ENCODE assay signal across 12 cellular contexts in the genomic region with DNA sequence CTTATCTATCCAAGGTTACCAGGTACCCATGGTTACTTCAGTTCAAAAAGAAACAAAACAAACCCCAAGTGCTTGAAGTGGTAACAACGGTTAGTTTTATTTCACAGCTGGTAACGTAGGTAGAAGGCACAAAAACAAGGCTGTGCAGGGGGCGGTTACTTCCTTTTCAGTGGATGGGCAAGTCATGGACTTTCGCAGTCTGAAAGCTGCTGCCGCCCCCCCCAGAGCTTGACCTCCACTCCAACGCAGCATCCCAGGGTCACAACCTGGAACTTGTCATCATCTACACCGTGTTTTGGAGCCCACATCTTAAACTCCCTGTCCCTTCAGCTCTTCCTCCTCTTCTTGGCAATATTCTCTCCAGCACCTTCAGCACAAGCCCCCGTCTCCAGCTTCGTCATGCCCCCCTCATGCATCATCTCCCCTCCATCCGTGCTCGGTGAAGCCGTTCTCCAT.
DNase-seq lines count a peak whose midpoint lies in the region; ATAC-seq and TF ChIP-seq lines count a peak whose summit lies in the region.
"Had no signal": no experiment of that assay in that cellular context is flagged by ENCODE, and none has a peak within 500 bp of the region (broad histone marks: within the 10 kb centered on the region; RNA-seq: fewer than 3 reads in every experiment).

No MANE protein-coding gene starts in this region.

- H4K20me1 ChIP-seq in Karpas-422 (ENCODE audit: insufficient read depth, low read depth, low read length), result no peaks in the 10 kb centered on the region

- H3K27ac Mint-ChIP-seq in CD8-positive, alpha-beta T cell, result peak overlapping the region; percentile 86
- peak overlapping the region; percentile 28 to 38 for H3K27ac Mint-ChIP-seq in natural killer cell treated with Interleukin-12 subunit alpha and Interleukin-12 subunit beta and Interleukin-15 and Interleukin-18, amount 100 ng/mL, for 72 hours

- peaks cover 61% of the 10 kb centered on the region for H3K4me1 ChIP-seq in CD8-positive, alpha-beta T cell (ENCODE audit: insufficient read depth, low read length)
- no peaks in the 10 kb centered on the region for H3K4me1 ChIP-seq in Karpas-422 (ENCODE audit: low read length)

- no peak overlapping the region for H3K4me2 ChIP-seq in Karpas-422 (ENCODE audit: low read depth, low read length, poor library complexity, severe bottlenecking)

- intact Hi-C loops in CD8-positive, alpha-beta T cell (cut with DNase I, micrococcal nuclease), result loop anchor here (1.0 to 5.0 kb wide), 7 partner anchors 12 to 793 kb away; a partner anchor contains a TSS

- POLR2A ChIA-PET in CD8-positive, alpha-beta T cell (lab: Charles Lee), result interaction anchor here (0.6 to 2.9 kb wide), 12 partner anchors 8 to 694 kb away, joined by 3 to 24 read pairs (median 5); a partner anchor contains a TSS

- peak overlapping the region; percentile 44 for H3K27ac ChIP-seq in CD8-positive, alpha-beta T cell (ENCODE audit: low read depth, low read length)
- H3K27ac ChIP-seq in Karpas-422 (ENCODE audit: low read length), result no peak overlapping the region

- peak; percentile 78 for ATAC-seq in CD8-positive, alpha-beta T cell
- ATAC-seq in natural killer cell treated with Interleukin-12 subunit alpha and Interleukin-12 subunit beta and Interleukin-15 and Interleukin-18, amount 100 ng/mL, for 72 hours, result peak; percentile 44 to 59
- ATAC-seq in GM21717 (IDR thresholded peaks at IDR 0.05; ENCODE audit: unreplicated experiment), result no peak
- ATAC-seq: esophagus mucosa, HepG2, left ventricle myocardium superior had no signal

- H3K9me2 ChIP-seq in Karpas-422 (replicated peaks; ENCODE audit: insufficient read depth, low read length), result no peaks in the 10 kb centered on the region

- peaks cover 75% of the 10 kb centered on the region for H3K4me1 Mint-ChIP-seq in CD8-positive, alpha-beta T cell (ENCODE audit: low read depth)
- peaks cover 37 to 50% of the 10 kb centered on the region in 2 donors for H3K4me1 Mint-ChIP-seq in natural killer cell treated with Interleukin-12 subunit alpha and Interleukin-12 subunit beta and Interleukin-15 and Interleukin-18, amount 100 ng/mL, for 72 hours (ENCODE audit: low read depth in 2 of 2)

- H3K9me3 Mint-ChIP-seq in CD8-positive, alpha-beta T cell, result no peaks in the 10 kb centered on the region
- H3K9me3 Mint-ChIP-seq in natural killer cell treated with Interleukin-12 subunit alpha and Interleukin-12 subunit beta and Interleukin-15 and Interleukin-18, amount 100 ng/mL, for 72 hours, result no peaks in the 10 kb centered on the region

- H3K4me3 ChIP-seq in CD8-positive, alpha-beta T cell (ENCODE audit: low read depth, low read length), result peak overlapping the region; percentile 4
- no peak overlapping the region for H3K4me3 ChIP-seq in Karpas-422 (ENCODE audit: low read length)

- no peaks in the 10 kb centered on the region for H3K27me3 ChIP-seq in CD8-positive, alpha-beta T cell (ENCODE audit: insufficient read depth, low read length)
- H3K27me3 ChIP-seq in Karpas-422 (ENCODE audit: low read length), result no peaks in the 10 kb centered on the region
- H3K27me3 ChIP-seq: spleen had no signal

- no peaks in the 10 kb centered on the region for H3K36me3 ChIP-seq in CD8-positive, alpha-beta T cell (ENCODE audit: insufficient read depth, low read length)
- H3K36me3 ChIP-seq in Karpas-422 (ENCODE audit: insufficient read depth, low read length), result no peaks in the 10 kb centered on the region
- H3K36me3 ChIP-seq: spleen had no signal

- H2AFZ ChIP-seq in Karpas-422 (ENCODE audit: low read length), result no peak overlapping the region

- in situ Hi-C loops in KBM-7 (cut with MboI; ENCODE audit: low pct_unique_long_range_greater_than_20kb, low sequenced_read_pairs), result loop anchor here (25.0 kb wide), 1 partner anchor 352 kb away; no protein-coding TSS in a partner anchor

- peak overlapping the region; percentile 66 for H3K4me3 Mint-ChIP-seq in CD8-positive, alpha-beta T cell
- H3K4me3 Mint-ChIP-seq in natural killer cell treated with Interleukin-12 subunit alpha and Interleukin-12 subunit beta and Interleukin-15 and Interleukin-18, amount 100 ng/mL, for 72 hours, result peak overlapping the region; percentile 57

- no peak overlapping the region for H3K9ac ChIP-seq in Karpas-422 (ENCODE audit: low read length)

- no peaks in the 10 kb centered on the region for H3K36me3 Mint-ChIP-seq in CD8-positive, alpha-beta T cell
- H3K36me3 Mint-ChIP-seq in natural killer cell treated with Interleukin-12 subunit alpha and Interleukin-12 subunit beta and Interleukin-15 and Interleukin-18, amount 100 ng/mL, for 72 hours, result no peaks in the 10 kb centered on the region

- no peaks in the 10 kb centered on the region for H3K79me2 ChIP-seq in Karpas-422 (ENCODE audit: low read length)

- no peak for TF ChIP-seq CTCF in CD8-positive, alpha-beta T cell (IDR thresholded peaks at IDR 0.05)

- DNase-seq in CD8-positive, alpha-beta T cell, result peak; percentile 60 to 90 (median 74)
- DNase-seq in T-helper 2 cell (peak; percentile 36 to 96 (median 79)), NOMO-1 treated with dmso at 0.1 percent for 144 hours (lab: John Stamatoyannopoulos, UW; ENCODE audit: unreplicated experiment) (no peak), Karpas-422 (no peak), KBM-7 (no peak)
- DNase-seq in activated effector memory CD4-positive, alpha-beta T cell treated with Interleukin-2 at 50 U/mL for 16 hours, result peak; percentile 60
- no peak for DNase-seq in natural killer cell treated with Interleukin-12 subunit alpha and Interleukin-12 subunit beta and Interleukin-15 and Interleukin-18, amount 100 ng/mL, for 72 hours (ENCODE audit: low spot score)
- DNase-seq: left ventricle myocardium superior, spleen had no signal

- CTCF ChIA-PET in CD8-positive, alpha-beta T cell (lab: Charles Lee), result interaction anchor here (0.7 to 3.6 kb wide), 7 partner anchors 14 to 130 kb away, joined by 3 to 20 read pairs (median 3); no protein-coding TSS in a partner anchor

- H3K27me3 Mint-ChIP-seq in CD8-positive, alpha-beta T cell (ENCODE audit: low read depth), result no peaks in the 10 kb centered on the region
- no peaks in the 10 kb centered on the region for H3K27me3 Mint-ChIP-seq in natural killer cell treated with Interleukin-12 subunit alpha and Interleukin-12 subunit beta and Interleukin-15 and Interleukin-18, amount 100 ng/mL, for 72 hours

- H3K9me3 ChIP-seq in CD8-positive, alpha-beta T cell (ENCODE audit: low read length), result no peaks in the 10 kb centered on the region
- no peaks in the 10 kb centered on the region for H3K9me3 ChIP-seq in Karpas-422 (ENCODE audit: low read length)
- H3K9me3 ChIP-seq: spleen had no signal

Comparison
In these comparisons a context has a peak if more than half of its experiments do, and no peak if none do; other contexts are left out.
1. DNase-seq: peak in CD8-positive, alpha-beta T cell (7 of 7), T-helper 2 cell (5 of 5) and activated effector memory CD4-positive, alpha-beta T cell treated with Interleukin-2 at 50 U/mL for 16 hours (single experiment); none in natural killer cell treated with Interleukin-12 subunit alpha and Interleukin-12 subunit beta and Interleukin-15 and Interleukin-18, amount 100 ng/mL, for 72 hours (single experiment), NOMO-1 treated with dmso at 0.1 percent for 144 hours (single experiment), Karpas-422 (single experiment) and KBM-7 (single experiment).